ENCODE assay signal across 8 cellular contexts in genomic region chr6:26026833-26027490, GRCh38.
A peak's percentile ranks its signal among the peaks of the same experiment; 100 is the strongest.
DNase-seq lines count a peak whose midpoint lies in the region; ATAC-seq and TF ChIP-seq lines count a peak whose summit lies in the region.

No MANE protein-coding gene starts in this region.

- TF ChIP-seq CTCF in AG09309 (IDR thresholded peaks at IDR 0.05; ENCODE audit: control insufficient read depth, insufficient read depth, low read depth, low read length, missing control alignments) (no peak), kidney epithelial cell (IDR thresholded peaks at IDR 0.05; ENCODE audit: insufficient read depth, low read length, poor library complexity, severe bottlenecking) (no peak)

- no peaks in the 10 kb centered on the region for H3K27me3 ChIP-seq in kidney epithelial cell (ENCODE audit: control insufficient read depth, insufficient read depth, low read length)

- H3K4me3 ChIP-seq in AG09309 (ENCODE audit: control insufficient read depth, low read depth, low read length) (peak overlapping the region; percentile 67), kidney epithelial cell (ENCODE audit: low read depth, low read length) (peak overlapping the region; percentile 61)

- no peaks in the 10 kb centered on the region for H3K36me3 ChIP-seq in kidney epithelial cell (ENCODE audit: control insufficient read depth, insufficient read depth, low read length)

- DNase-seq in AG09309 (ENCODE audit: low read depth) (peak; percentile 76), NCI-H446 treated with DMSO at 0.1 percent for 48 hours (lab: John Stamatoyannopoulos, UW) (peak; percentile 93), cerebellar cortex (ENCODE audit: low spot score) (peak; percentile 99), kidney epithelial cell (ENCODE audit: low read depth) (no peak)
- DNase-seq in stimulated activated CD4-positive, alpha-beta T cell treated with anti-CD3 and anti-CD28 coated beads, Interleukin-1b, Interleukin-23, amount 100 ng/mL, for 24 hours (ENCODE audit: low read depth in 4 of 4, low spot score in 1 of 4): peak; percentile 74 to 89 (median 83)

- peak; percentile 39 for ATAC-seq in GM19025 (IDR thresholded peaks at IDR 0.05; ENCODE audit: low read depth, unreplicated experiment)
- peak; percentile 44 for ATAC-seq in HG03342 (IDR thresholded peaks at IDR 0.05; ENCODE audit: unreplicated experiment)
- peak; percentile 66 to 74 for ATAC-seq in activated CD4-positive, CD25-positive, alpha-beta regulatory T cell treated with anti-CD3 and anti-CD28 coated beads, Interleukin-2, amount 50 U/mL, for 24 hours
